In the genomic region with DNA sequence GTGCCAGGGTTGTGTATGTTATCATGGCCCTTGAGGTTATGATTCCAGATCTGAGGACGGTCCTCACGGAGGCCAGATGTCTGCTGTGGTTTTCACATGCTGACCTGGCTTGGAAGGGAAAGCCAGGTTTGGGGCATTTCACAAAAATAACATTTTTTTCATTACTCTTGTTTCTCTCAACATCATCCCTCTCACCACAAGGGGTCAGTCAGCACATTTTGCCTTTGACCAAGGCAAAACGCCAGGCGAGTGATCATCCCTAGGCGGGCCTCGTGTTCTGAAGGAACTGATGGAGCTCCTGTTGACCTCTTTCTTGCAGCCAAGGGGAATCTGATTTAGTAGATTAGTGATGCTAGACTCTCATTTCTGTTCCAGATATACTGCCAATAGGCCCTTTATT, we compare ENCODE assay signal across 8 cellular contexts.
DNase-seq lines count a peak whose midpoint lies in the region; ATAC-seq, FAIRE-seq and TF ChIP-seq lines count a peak whose summit lies in the region.

No MANE protein-coding gene starts in this region.

- H3K36me3 ChIP-seq in endodermal cell (ENCODE audit: control insufficient read depth, insufficient read depth, low read length), result peaks cover 17% of the 10 kb centered on the region

- H3K4me3 Mint-ChIP-seq in endodermal cell, result no peak overlapping the region

- peaks cover 6% of the 10 kb centered on the region for H3K9me3 ChIP-seq in endodermal cell (ENCODE audit: control insufficient read depth, low read length)

- TF ChIP-seq CTCF in C4-2B (conservative IDR thresholded peaks at IDR 0.05), result peak; percentile 75
- peak; percentile 81 for TF ChIP-seq CTCF in endodermal cell (conservative IDR thresholded peaks at IDR 0.05)

- no peak overlapping the region for H3K27ac Mint-ChIP-seq in endodermal cell

- TF ChIP-seq POLR2A in GM18505 (IDR thresholded peaks at IDR 0.05; ENCODE audit: borderline replicate concordance, extremely low read depth, insufficient read depth, insufficient read length), result no peak

- H3K9me3 Mint-ChIP-seq in endodermal cell, result no peaks in the 10 kb centered on the region

- H3K27me3 ChIP-seq in endodermal cell (ENCODE audit: control insufficient read depth, insufficient read depth, low read length, poor library complexity, severe bottlenecking), result no peaks in the 10 kb centered on the region

- no peaks in the 10 kb centered on the region for H3K4me1 Mint-ChIP-seq in endodermal cell

- WGBS in endodermal cell (ENCODE audit: insufficient coverage in 1 of 2, insufficient read length in 1 of 2), 2 experiments, result 66 to 77% methylated on average over 5 to 6 of the region's 6 CpGs

- no peak overlapping the region for H3K27ac ChIP-seq in C4-2B
- H3K27ac ChIP-seq in endodermal cell (ENCODE audit: low read depth, low read length), result no peak overlapping the region

- peak; percentile 92 for FAIRE-seq in GM19239 (lab: Jason Lieb, UNC)

- H3K36me3 Mint-ChIP-seq in endodermal cell (ENCODE audit: low read depth), result no peaks in the 10 kb centered on the region

- H3K27me3 Mint-ChIP-seq in endodermal cell (ENCODE audit: insufficient read depth), result no peaks in the 10 kb centered on the region

- ATAC-seq in GM18505 (IDR thresholded peaks at IDR 0.05; ENCODE audit: unreplicated experiment) (no peak), HG03432 (IDR thresholded peaks at IDR 0.05; ENCODE audit: unreplicated experiment) (no peak)

- H3K9ac ChIP-seq in endodermal cell (ENCODE audit: extremely low read depth, low read length, poor library complexity, severe bottlenecking), result no peak overlapping the region

- no peaks in the 10 kb centered on the region for H3K4me1 ChIP-seq in endodermal cell (ENCODE audit: control insufficient read depth, insufficient read depth, low read length)

- H3K4me3 ChIP-seq in endodermal cell (ENCODE audit: low read length), result no peak overlapping the region

- DNase-seq in GM19239 (ENCODE audit: insufficient read length, low spot score) (peak; percentile 55), NOMO-1 treated with dmso at 0.1 percent for 144 hours (lab: John Stamatoyannopoulos, UW; ENCODE audit: unreplicated experiment) (peak; percentile 48), endodermal cell (peak; percentile 87), lung microvascular endothelial cell (ENCODE audit: low read depth in 2 of 2) (peak; percentile 77 to 80), NCI-H187 treated with DMSO at 0.1 percent for 48 hours (lab: John Stamatoyannopoulos, UW) (no peak)
